ENCODE assay signal across 8 cellular contexts in genomic region chr4:108619372-108620100, GRCh38. TPM values are rescaled to one million over a fixed set of nuclear protein-coding genes. Genes with fewer than 3 reads are reported as not detected.
DNase-seq lines count a peak whose midpoint lies in the region; TF ChIP-seq lines count a peak whose summit lies in the region.

No MANE protein-coding gene starts in this region.

- 0 out of 2 replicates have a peak overlapping the region, but pooled peaks have one; percentile 24 for H2AFZ ChIP-seq in OCI-LY1 (ENCODE audit: low read length)

- H3K27ac ChIP-seq in OCI-LY1 (ENCODE audit: low read depth, low read length, poor library complexity, severe bottlenecking), result no peak overlapping the region
- H3K27ac ChIP-seq in thymus (ENCODE audit: low read depth), result peak overlapping the region; percentile 90

- no peaks in the 10 kb centered on the region for H3K27me3 ChIP-seq in OCI-LY1 (ENCODE audit: insufficient read depth, low read length)
- H3K27me3 ChIP-seq in thymus (ENCODE audit: control insufficient read depth, insufficient read depth), result no peaks in the 10 kb centered on the region

- peak overlapping the region; percentile 51 for H3K9ac ChIP-seq in OCI-LY1 (ENCODE audit: low read length)

- H3K4me2 ChIP-seq in OCI-LY1 (ENCODE audit: low read length), result peak overlapping the region; percentile 76

- no peaks in the 10 kb centered on the region for H3K9me2 ChIP-seq in OCI-LY1 (ENCODE audit: low read depth, low read length)

- no peaks in the 10 kb centered on the region for H3K9me3 ChIP-seq in OCI-LY1 (ENCODE audit: low read length)
- H3K9me3 ChIP-seq in thymus (ENCODE audit: control insufficient read depth), result no peaks in the 10 kb centered on the region

- WGBS in thymus, result 59% methylated on average over 7 of the region's 7 CpGs

- peaks cover 39% of the 10 kb centered on the region for H3K36me3 ChIP-seq in OCI-LY1 (ENCODE audit: insufficient read depth, low read length)
- H3K36me3 ChIP-seq in thymus (ENCODE audit: control insufficient read depth, insufficient read depth), result peaks cover 31% of the 10 kb centered on the region

- TF ChIP-seq CTCF in OCI-LY1 (IDR thresholded peaks at IDR 0.05; ENCODE audit: low read length) (no peak), astrocyte of the spinal cord (IDR thresholded peaks at IDR 0.05; ENCODE audit: low read depth, low read length) (no peak)

- peaks cover 28% of the 10 kb centered on the region for H3K79me2 ChIP-seq in OCI-LY1 (ENCODE audit: insufficient read depth, low read length)

- peak; percentile 65 for DNase-seq in stimulated activated CD4-positive, alpha-beta T cell treated with anti-CD3 and anti-CD28 coated beads, Interleukin-15, amount 100 ng/mL, for 24 hours
- DNase-seq in stimulated activated CD4-positive, alpha-beta T cell treated with anti-CD3 and anti-CD28 coated beads, Interleukin-12 subunit alpha, Interleukin-12 subunit beta, amount 100 ng/mL, for 4 hours, result no peak
- no peak for DNase-seq in astrocyte of the spinal cord (ENCODE audit: low read depth, low spot score)
- DNase-seq in medulla oblongata (ENCODE audit: extremely low spot score), result peak; percentile 9
- no peak for DNase-seq in activated CD4-positive, CD25-positive, alpha-beta regulatory T cell treated with anti-CD3 and anti-CD28 coated beads, Interleukin-2, amount 50 U/mL, for 72 hours
- no peak for DNase-seq in NCI-H146 treated with DMSO at 0.1 percent for 48 hours (lab: John Stamatoyannopoulos, UW; ENCODE audit: unreplicated experiment)

- no peaks in the 10 kb centered on the region for H3F3A ChIP-seq in OCI-LY1 (ENCODE audit: insufficient read depth, low read length)

- in situ Hi-C loops in astrocyte of the spinal cord (cut with HindIII; ENCODE audit: low sequenced_read_pairs), result no loop called here

- H3K4me3 ChIP-seq in OCI-LY1 (ENCODE audit: low read depth, low read length, poor library complexity, severe bottlenecking) (peak overlapping the region; percentile 91), astrocyte of the spinal cord (ENCODE audit: low read depth, low read length) (peak overlapping the region; percentile 85), thymus (ENCODE audit: low read length) (peak overlapping the region; percentile 71)

- H3K4me1 ChIP-seq in OCI-LY1 (ENCODE audit: insufficient read depth, low read length, severe bottlenecking), result peaks cover 29% of the 10 kb centered on the region
- peaks cover 16% of the 10 kb centered on the region for H3K4me1 ChIP-seq in thymus (ENCODE audit: control insufficient read depth, insufficient read depth, low read length)

- H4K20me1 ChIP-seq in OCI-LY1 (ENCODE audit: insufficient read depth, low read length), result 0 out of 2 replicates have a peak, but pooled peaks cover 3% of the 10 kb centered on the region

RNA-seq across cellular contexts. Expression of gene RPL34, which starts 0.8 kb away (rescaled TPM):
- 9,578 TPM for polyA plus RNA-seq in thymus

RNA-seq across cellular contexts. Expression of gene OSTC, which starts 30.9 kb away (rescaled TPM):
- polyA plus RNA-seq in thymus, result 178 TPM

Comparison
In these comparisons a context has a peak if more than half of its experiments do, and no peak if none do; other contexts are left out.
1. DNase-seq: peak in stimulated activated CD4-positive, alpha-beta T cell treated with anti-CD3 and anti-CD28 coated beads, Interleukin-15, amount 100 ng/mL, for 24 hours (single experiment) and medulla oblongata (single experiment); none in stimulated activated CD4-positive, alpha-beta T cell treated with anti-CD3 and anti-CD28 coated beads, Interleukin-12 subunit alpha, Interleukin-12 subunit beta, amount 100 ng/mL, for 4 hours (single experiment), astrocyte of the spinal cord (single experiment), activated CD4-positive, CD25-positive, alpha-beta regulatory T cell treated with anti-CD3 and anti-CD28 coated beads, Interleukin-2, amount 50 U/mL, for 72 hours (single experiment) and NCI-H146 treated with DMSO at 0.1 percent for 48 hours (single experiment).
2. Peak in every context shown above with its lines, with median percentiles within 50 percentile points of each other: H3K4me3 ChIP-seq.